22 cellular contexts compared by ENCODE assay signal in genomic region chr6:159036673-159037072, GRCh38. TPM values are rescaled to one million over a fixed set of nuclear protein-coding genes. Genes with fewer than 3 reads are reported as not detected.
A peak's percentile ranks its signal among the peaks of the same experiment; 100 is the strongest.
DNase-seq lines count a peak whose midpoint lies in the region; ATAC-seq lines count a peak whose summit lies in the region.
"Had no signal": no experiment of that assay in that cellular context is flagged by ENCODE, and none has a peak within 500 bp of the region (broad histone marks: within the 10 kb centered on the region; RNA-seq: fewer than 3 reads in every experiment).

No MANE protein-coding gene starts in this region.

- no peaks in the 10 kb centered on the region for H3K27me3 Mint-ChIP-seq in stimulated activated naive CD8-positive, alpha-beta T cell treated with anti-CD3 and anti-CD28 coated beads, Interleukin-15, Interleukin-2, amounts not matched to agents 100 ng/mL and 50 ng/mL, for 24 hours
- no peaks in the 10 kb centered on the region for H3K27me3 Mint-ChIP-seq in T-helper 17 cell

- DNase-seq in stimulated activated naive CD8-positive, alpha-beta T cell treated with anti-CD3 and anti-CD28 coated beads, Interleukin-15, Interleukin-2, amounts not matched to agents 100 U/mL and 50 U/mL, for 24 hours: no peak
- DNase-seq in T-helper 17 cell (no peak), occipital lobe (lab: John Stamatoyannopoulos, UW) (no peak)
- DNase-seq in effector memory CD4-positive, alpha-beta T cell: no peak
- DNase-seq: AML-193, DMS153, dorsolateral prefrontal cortex, esophagus squamous epithelium, left ventricle myocardium superior, NCI-H2081 treated with DMSO at 0.1 percent for 48 hours, NCI-H524, OCI-M1, SHP77 treated with DMSO at 0.1 percent for 48 hours, small intestine, T-helper 9 cell had no signal

- peak overlapping the region; percentile 89 for H3K27ac ChIP-seq in effector memory CD4-positive, alpha-beta T cell (ENCODE audit: insufficient read depth, low read length, poor library complexity, severe bottlenecking)
- H3K27ac ChIP-seq: dorsolateral prefrontal cortex, esophagus squamous epithelium, tibial nerve had no signal

- H3K27me3 ChIP-seq in effector memory CD4-positive, alpha-beta T cell (replicated peaks; ENCODE audit: control insufficient read depth, insufficient read depth, low read length, poor library complexity, severe bottlenecking): no peaks in the 10 kb centered on the region
- H3K27me3 ChIP-seq: dorsolateral prefrontal cortex, esophagus squamous epithelium, tibial nerve had no signal

- peaks cover 39% of the 10 kb centered on the region for H3K4me1 ChIP-seq in effector memory CD4-positive, alpha-beta T cell (ENCODE audit: control insufficient read depth, insufficient read depth, low read length, poor library complexity, severe bottlenecking)

- peaks cover 67% of the 10 kb centered on the region for H3K36me3 ChIP-seq in effector memory CD4-positive, alpha-beta T cell (ENCODE audit: control insufficient read depth, insufficient read depth, low read length)

- no peak overlapping the region for H3K4me3 ChIP-seq in effector memory CD4-positive, alpha-beta T cell (ENCODE audit: insufficient read depth, low read depth, low read length, poor library complexity, severe bottlenecking)
- H3K4me3 ChIP-seq: dorsolateral prefrontal cortex, esophagus squamous epithelium, K562, tibial nerve had no signal

- H3K4me3 Mint-ChIP-seq in stimulated activated naive CD8-positive, alpha-beta T cell treated with anti-CD3 and anti-CD28 coated beads, Interleukin-15, Interleukin-2, amounts not matched to agents 100 ng/mL and 50 ng/mL, for 24 hours: peak overlapping the region; percentile 43
- H3K4me3 Mint-ChIP-seq in T-helper 17 cell: peak overlapping the region; percentile 78

- ATAC-seq in stimulated activated naive CD8-positive, alpha-beta T cell treated with anti-CD3 and anti-CD28 coated beads, Interleukin-15, Interleukin-2, amounts not matched to agents 100 U/mL and 50 U/mL, for 24 hours: no peak
- peak; percentile 25 for ATAC-seq in T-helper 17 cell
- no peak for ATAC-seq in GM21526 (IDR thresholded peaks at IDR 0.05; ENCODE audit: low FRiP score, unreplicated experiment)
- ATAC-seq in GM19463 (IDR thresholded peaks at IDR 0.05; ENCODE audit: unreplicated experiment): no peak
- ATAC-seq in HG02623 (IDR thresholded peaks at IDR 0.05; ENCODE audit: unreplicated experiment): no peak
- ATAC-seq: activated CD4-positive, CD25-positive, alpha-beta regulatory T cell treated with anti-CD3 and anti-CD28 coated beads, Interleukin-2, amount 50 U/mL, for 24 hours; left ventricle myocardium superior had no signal

- peak overlapping the region; percentile 67 for H3K27ac Mint-ChIP-seq in stimulated activated naive CD8-positive, alpha-beta T cell treated with anti-CD3 and anti-CD28 coated beads, Interleukin-15, Interleukin-2, amounts not matched to agents 100 ng/mL and 50 ng/mL, for 24 hours
- H3K27ac Mint-ChIP-seq in T-helper 17 cell: peak overlapping the region; percentile 99

- peaks cover 70% of the 10 kb centered on the region for H3K36me3 Mint-ChIP-seq in stimulated activated naive CD8-positive, alpha-beta T cell treated with anti-CD3 and anti-CD28 coated beads, Interleukin-15, Interleukin-2, amounts not matched to agents 100 ng/mL and 50 ng/mL, for 24 hours (ENCODE audit: low read depth)
- H3K36me3 Mint-ChIP-seq in T-helper 17 cell (ENCODE audit: low read depth): peaks cover 10% of the 10 kb centered on the region

- H3K9me3 Mint-ChIP-seq in stimulated activated naive CD8-positive, alpha-beta T cell treated with anti-CD3 and anti-CD28 coated beads, Interleukin-15, Interleukin-2, amounts not matched to agents 100 ng/mL and 50 ng/mL, for 24 hours: no peaks in the 10 kb centered on the region

- H3K4me1 Mint-ChIP-seq in stimulated activated naive CD8-positive, alpha-beta T cell treated with anti-CD3 and anti-CD28 coated beads, Interleukin-15, Interleukin-2, amounts not matched to agents 100 ng/mL and 50 ng/mL, for 24 hours (ENCODE audit: low read depth): peaks cover 78% of the 10 kb centered on the region
- H3K4me1 Mint-ChIP-seq in T-helper 17 cell: peaks cover 48% of the 10 kb centered on the region

- H3K9me3 ChIP-seq in T-helper 17 cell (ENCODE audit: control insufficient read depth, low read length, poor library complexity, severe bottlenecking): no peaks in the 10 kb centered on the region
- H3K9me3 ChIP-seq in effector memory CD4-positive, alpha-beta T cell (ENCODE audit: control insufficient read depth, low read length): no peaks in the 10 kb centered on the region
- H3K9me3 ChIP-seq: esophagus squamous epithelium, tibial nerve had no signal

RNA-seq across cellular contexts. Expression of gene TAGAP, which starts 8.1 kb away (rescaled TPM):
- total RNA-seq in T-helper 17 cell (100 to 1,000 TPM; 269 to 340 TPM), occipital lobe (1.4 TPM)

RNA-seq across cellular contexts. Expression of gene RSPH3, which starts 36.7 kb away (rescaled TPM):
- 1 to 10 TPM; 1.6 to 2.7 TPM for total RNA-seq in T-helper 17 cell
- total RNA-seq in occipital lobe: 7.5 TPM

Comparison
In these comparisons a context has a peak if more than half of its experiments do, and no peak if none do; other contexts are left out.
1. RNA of gene TAGAP, which starts 8.1 kb away (total RNA-seq): 269 to 340 TPM in T-helper 17 cell; 1.4 TPM in occipital lobe (single experiment); every median in the first group is over 100 times any median in the second.